Comparison of ENCODE assay signal across 1 cellular context in genomic region chr19:19224150-19224851, GRCh38.
TF ChIP-seq lines count a peak whose summit lies in the region.

No MANE protein-coding gene starts in this region.

TF ChIP-seq in HCT116, 20 proteins besides CTCF, POLR2A, EP300 and RAD21:
- TF ChIP-seq POLR2AphosphoS5 (IDR thresholded peaks at IDR 0.05; ENCODE audit: low read depth, low read length) (no peak), CBX3 (IDR thresholded peaks at IDR 0.05; ENCODE audit: low read depth) (no peak), EGR1 (IDR thresholded peaks at IDR 0.05; ENCODE audit: low read depth) (no peak), FOSL1 (IDR thresholded peaks at IDR 0.05; ENCODE audit: low read depth) (no peak), SIN3A (IDR thresholded peaks at IDR 0.05; ENCODE audit: low read depth) (no peak)
